In the genomic region with DNA sequence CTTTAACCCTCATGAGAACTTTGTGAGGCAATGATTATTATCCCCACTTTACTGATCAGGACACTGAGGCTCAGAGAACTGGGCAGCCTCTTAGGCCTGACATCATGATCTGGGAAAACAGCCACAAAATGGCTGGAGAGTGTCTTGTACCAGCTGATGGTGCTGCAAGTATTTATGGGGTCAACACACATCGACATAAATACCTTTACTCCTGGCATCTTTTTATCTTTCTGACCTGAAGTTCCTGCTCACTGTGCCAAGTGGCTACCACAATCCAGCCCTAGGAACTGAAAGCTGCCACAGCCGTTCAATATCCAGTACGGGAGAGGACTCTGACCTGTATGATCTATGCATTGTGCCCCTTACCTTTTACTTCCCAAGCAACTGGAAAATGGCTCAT, we compare ENCODE assay signal across 21 cellular contexts. TPM values are rescaled to one million over a fixed set of nuclear protein-coding genes. Genes with fewer than 3 reads are reported as not detected.
DNase-seq lines count a peak whose midpoint lies in the region; ATAC-seq and TF ChIP-seq lines count a peak whose summit lies in the region.
"Had no signal": no experiment of that assay in that cellular context is flagged by ENCODE, and none has a peak within 500 bp of the region (broad histone marks: within the 10 kb centered on the region; RNA-seq: fewer than 3 reads in every experiment).

No MANE protein-coding gene starts in this region.

- no peaks in the 10 kb centered on the region for H3K9me3 ChIP-seq in smooth muscle cell (replicated peaks; ENCODE audit: low read depth)
- H3K9me3 ChIP-seq: SK-N-SH had no signal

- no peaks in the 10 kb centered on the region for H3K79me2 ChIP-seq in smooth muscle cell (ENCODE audit: low read depth)

- H3K36me3 ChIP-seq in smooth muscle cell (ENCODE audit: low read depth) = no peaks in the 10 kb centered on the region
- H3K36me3 ChIP-seq: BLaER1 had no signal

- H3K4me3 ChIP-seq in smooth muscle cell = no peak overlapping the region
- H3K4me3 ChIP-seq: BLaER1 had no signal

- peaks cover 0 to 8% of the 10 kb centered on the region in 2 donors for H3K4me1 Mint-ChIP-seq in natural killer cell

- no peak overlapping the region for H3K27ac ChIP-seq in smooth muscle cell (ENCODE audit: low read depth)
- H3K27ac ChIP-seq: BLaER1 had no signal

- no peak overlapping the region for H3K4me2 ChIP-seq in smooth muscle cell
- H3K4me2 ChIP-seq: SK-N-SH had no signal

- peak; percentile 29 for DNase-seq in HT-29 (ENCODE audit: low spot score)
- DNase-seq in dermis blood vessel endothelial cell = peak; percentile 16
- DNase-seq in left ventricle myocardium superior = no peak
- no peak for DNase-seq in natural killer cell
- no peak for DNase-seq in smooth muscle cell (lab: John Stamatoyannopoulos, UW; ENCODE audit: unreplicated experiment)
- DNase-seq in NCI-H345 treated with DMSO at 0.1 percent for 48 hours (lab: John Stamatoyannopoulos, UW; ENCODE audit: unreplicated experiment) = no peak
- DNase-seq in stimulated activated naive CD4-positive, alpha-beta T cell treated with Interleukin-2 at 50 U/mL for 16 hours (lab: John Stamatoyannopoulos, UW) = no peak
- DNase-seq: CD8-positive, alpha-beta T cell; DMS79; H9; NCI-H1105; NCI-H1694; NCI-H2081 treated with DMSO at 0.1 percent for 48 hours; NCI-H510A; NCI-H748 treated with DMSO at 0.1 percent for 48 hours; NK-92 treated with Interleukin-12 subunit alpha and Interleukin-12 subunit beta, amount 100 ng/mL, for 24 hours; SHP77 treated with DMSO at 0.1 percent for 48 hours; SK-N-SH had no signal

- TF ChIP-seq CTCF in natural killer cell (IDR thresholded peaks at IDR 0.05) (no peak), smooth muscle cell (IDR thresholded peaks at IDR 0.05; ENCODE audit: borderline replicate concordance, insufficient read depth, poor library complexity, severe bottlenecking) (no peak)

- H4K20me1 ChIP-seq in smooth muscle cell (ENCODE audit: low read depth) = no peaks in the 10 kb centered on the region
- H4K20me1 ChIP-seq: BLaER1 had no signal

- no peaks in the 10 kb centered on the region for H3K9me3 Mint-ChIP-seq in natural killer cell
- H3K9me3 Mint-ChIP-seq: CD8-positive, alpha-beta T cell; H9 had no signal

- no peak overlapping the region for H2AFZ ChIP-seq in smooth muscle cell (ENCODE audit: low read depth)

- H3K27me3 ChIP-seq in smooth muscle cell (ENCODE audit: low read depth) = no peaks in the 10 kb centered on the region
- H3K27me3 ChIP-seq: BLaER1 had no signal

- no peak overlapping the region for H3K9ac ChIP-seq in smooth muscle cell (ENCODE audit: low read depth)
- H3K9ac ChIP-seq: BLaER1, SK-N-SH had no signal

- peaks cover 3% of the 10 kb centered on the region for H3F3A ChIP-seq in smooth muscle cell (ENCODE audit: low read depth)

- ATAC-seq in left ventricle myocardium superior (peak; percentile 51), natural killer cell (no peak), GM21423 (IDR thresholded peaks at IDR 0.05; ENCODE audit: unreplicated experiment) (no peak)
- ATAC-seq: CD8-positive, alpha-beta T cell had no signal

- intact Hi-C loops in left ventricle myocardium superior (cut with micrococcal nuclease) (no loop called here), natural killer cell (cut with micrococcal nuclease) (no loop called here)

- WGBS in smooth muscle cell (ENCODE audit: low lambda C conversion rate) = 98% methylated on average over 3 of the region's 3 CpGs

- H3K27me3 Mint-ChIP-seq in natural killer cell (ENCODE audit: low read depth in 2 of 2) = peaks cover 0 to 2% of the 10 kb centered on the region in 2 donors

- H3K4me1 ChIP-seq in smooth muscle cell (ENCODE audit: low read depth) = no peaks in the 10 kb centered on the region

- peak overlapping the region; percentile 5 to 19 for H3K27ac Mint-ChIP-seq in natural killer cell
- H3K27ac Mint-ChIP-seq: CD8-positive, alpha-beta T cell; H9 had no signal

- H3K4me3 Mint-ChIP-seq in natural killer cell = no peak overlapping the region
- H3K4me3 Mint-ChIP-seq: CD8-positive, alpha-beta T cell; H9 had no signal

- no peaks in the 10 kb centered on the region for H3K36me3 Mint-ChIP-seq in natural killer cell

RNA-seq across cellular contexts. Expression of gene MUC13, which starts 29.2 kb away (rescaled TPM):
- 39.9 and 44.9 TPM in 2 replicates for total RNA-seq in HT-29 (2014; rRNA removed; shearing (Covaris generic))
- total RNA-seq in dermis blood vessel endothelial cell = not detected in 2 replicates
- not detected for total RNA-seq in left ventricle myocardium superior
- 1 to 10 TPM in 1 of 3 donors, under 1 TPM in 2; 0.16 to 2.1 (median 0.63) TPM for total RNA-seq in natural killer cell
- 0.04 TPM in 1 of 2 replicates, not detected in the other for total RNA-seq in smooth muscle cell
- polyA plus RNA-seq in smooth muscle cell = not detected in 2 replicates
- total RNA-seq: A673, H9 had no signal
- polyA plus RNA-seq: SK-N-SH had no signal

Comparison
In these comparisons a context has a peak if more than half of its experiments do, and no peak if none do; other contexts are left out.
1. DNase-seq: peak in HT-29 (single experiment) and dermis blood vessel endothelial cell (single experiment); none in left ventricle myocardium superior (single experiment), natural killer cell (single experiment), smooth muscle cell (single experiment), NCI-H345 treated with DMSO at 0.1 percent for 48 hours (single experiment) and stimulated activated naive CD4-positive, alpha-beta T cell treated with Interleukin-2 at 50 U/mL for 16 hours (single experiment).
2. RNA of gene MUC13, which starts 29.2 kb away (total RNA-seq): 39.9 to 44.9 TPM in HT-29; 0.16 to 2.1 TPM in natural killer cell, 0.04 TPM in smooth muscle cell, not detected in dermis blood vessel endothelial cell and not detected in left ventricle myocardium superior (single experiment); every median in the first group is over 10 times any median in the second.